In genomic region chr7:34928052-34928451, GRCh38 we compare ENCODE assay signal across 8 cellular contexts.
DNase-seq lines count a peak whose midpoint lies in the region; ATAC-seq, FAIRE-seq and TF ChIP-seq lines count a peak whose summit lies in the region.

No MANE protein-coding gene starts in this region.

- H3K27ac ChIP-seq in CD4-positive, CD25-positive, alpha-beta regulatory T cell (ENCODE audit: insufficient read depth, low read length, poor library complexity, severe bottlenecking), result no peak overlapping the region
- no peak overlapping the region for H3K27ac ChIP-seq in sigmoid colon

- peak in 1 of 2 donors; percentile 34 for ATAC-seq in CD4-positive, CD25-positive, alpha-beta regulatory T cell (ENCODE audit: low read depth in 2 of 2)
- ATAC-seq in GM19035 (IDR thresholded peaks at IDR 0.05; ENCODE audit: unreplicated experiment), result peak; percentile 83
- peak; percentile 64 for ATAC-seq in HG03196 (IDR thresholded peaks at IDR 0.05; ENCODE audit: unreplicated experiment)
- ATAC-seq in T-cell (replicated peaks in 1 of 4), result peak in 1 of 4 experiments; percentile 27

- H3K4me1 ChIP-seq in CD4-positive, CD25-positive, alpha-beta regulatory T cell (ENCODE audit: control insufficient read depth, insufficient read depth, low read length, poor library complexity, severe bottlenecking), result no peaks in the 10 kb centered on the region
- peaks cover 0 to 11% (median 2%) of the 10 kb centered on the region in 4 donors for H3K4me1 ChIP-seq in sigmoid colon

- H3K4me3 Mint-ChIP-seq in CD4-positive, CD25-positive, alpha-beta regulatory T cell, result no peak overlapping the region
- no peak overlapping the region for H3K4me3 Mint-ChIP-seq in T-cell

- DNase-seq in CD4-positive, CD25-positive, alpha-beta regulatory T cell, result peak in 2 of 3 donors; percentile 16 to 42
- DNase-seq in T-cell (peak in 23 of 34 experiments; percentile 1 to 34 (median 11)), bronchial epithelial cell (ENCODE audit: low read depth) (peak; percentile 23), midbrain (lab: John Stamatoyannopoulos, UW) (peak; percentile 76), urothelium cell line (ENCODE audit: low spot score) (peak; percentile 58), sigmoid colon (no peak)

- intact Hi-C loops in sigmoid colon (cut with DNase I), result no loop called here

- no peak overlapping the region for H3K4me3 ChIP-seq in CD4-positive, CD25-positive, alpha-beta regulatory T cell (ENCODE audit: low read depth, low read length)
- H3K4me3 ChIP-seq in bronchial epithelial cell (ENCODE audit: low read depth, low read length), result no peak overlapping the region
- no peak overlapping the region for H3K4me3 ChIP-seq in sigmoid colon

- CTCF ChIA-PET in T-cell (lab: Charles Lee), result no interaction called here

- TF ChIP-seq CTCF in bronchial epithelial cell (IDR thresholded peaks at IDR 0.05; ENCODE audit: insufficient read depth, low read length, severe bottlenecking) (peak; percentile 64), sigmoid colon (IDR thresholded peaks at IDR 0.05) (no peak)

- H3K9me3 Mint-ChIP-seq in CD4-positive, CD25-positive, alpha-beta regulatory T cell, result peaks cover 0 to 2% (median 0%) of the 10 kb centered on the region in 7 donors
- H3K9me3 Mint-ChIP-seq in T-cell, result no peaks in the 10 kb centered on the region

- no peaks in the 10 kb centered on the region for H3K36me3 ChIP-seq in CD4-positive, CD25-positive, alpha-beta regulatory T cell (ENCODE audit: control insufficient read depth, insufficient read depth, low read length)
- no peaks in the 10 kb centered on the region for H3K36me3 ChIP-seq in bronchial epithelial cell (ENCODE audit: control insufficient read depth, insufficient read depth, low read length)
- H3K36me3 ChIP-seq in sigmoid colon, result no peaks in the 10 kb centered on the region

- no peak for TF ChIP-seq EP300 in sigmoid colon (IDR thresholded peaks at IDR 0.05)

- POLR2A ChIA-PET in T-cell (lab: Charles Lee), result no interaction called here

- no peaks in the 10 kb centered on the region for H3K27me3 Mint-ChIP-seq in CD4-positive, CD25-positive, alpha-beta regulatory T cell
- H3K27me3 Mint-ChIP-seq in T-cell, result no peaks in the 10 kb centered on the region

- WGBS in sigmoid colon, 2 donors, result 63 to 76% methylated on average over 5 of the region's 5 CpGs

- peaks cover 0 to 3% (median 0%) of the 10 kb centered on the region in 4 donors for H3K4me1 Mint-ChIP-seq in CD4-positive, CD25-positive, alpha-beta regulatory T cell
- H3K4me1 Mint-ChIP-seq in T-cell, result no peaks in the 10 kb centered on the region

- no peaks in the 10 kb centered on the region for H3K27me3 ChIP-seq in CD4-positive, CD25-positive, alpha-beta regulatory T cell (ENCODE audit: control insufficient read depth, insufficient read depth, low read length)
- H3K27me3 ChIP-seq in bronchial epithelial cell (ENCODE audit: control insufficient read depth, insufficient read depth, low read length) (no peaks in the 10 kb centered on the region), sigmoid colon (no peaks in the 10 kb centered on the region)

- FAIRE-seq in bronchial epithelial cell (lab: Jason Lieb, UNC) (no peak), urothelium cell line (lab: Jason Lieb, UNC) (no peak)

- peaks cover 4% of the 10 kb centered on the region for H3K36me3 Mint-ChIP-seq in CD4-positive, CD25-positive, alpha-beta regulatory T cell
- peaks cover 21% of the 10 kb centered on the region for H3K36me3 Mint-ChIP-seq in T-cell

- H3K9me3 ChIP-seq in CD4-positive, CD25-positive, alpha-beta regulatory T cell (ENCODE audit: control insufficient read depth in 2 of 2, low read length in 2 of 2), result no peaks in the 10 kb centered on the region
- no peaks in the 10 kb centered on the region for H3K9me3 ChIP-seq in sigmoid colon

- H3K27ac Mint-ChIP-seq in CD4-positive, CD25-positive, alpha-beta regulatory T cell, result peak overlapping the region in 1 of 3 donors; percentile 25
- no peak overlapping the region for H3K27ac Mint-ChIP-seq in T-cell

- no peak for TF ChIP-seq POLR2A in sigmoid colon (IDR thresholded peaks at IDR 0.05)
